ENCODE assay signal across 1 cellular context in genomic region chr14:80844872-80845271, GRCh38.
TF ChIP-seq lines count a peak whose summit lies in the region.

No MANE protein-coding gene starts in this region.

TF ChIP-seq in GM23338, 12 proteins besides CTCF, POLR2A, EP300 and RAD21 (continued from another document):
- TF ChIP-seq, protein P1, sequence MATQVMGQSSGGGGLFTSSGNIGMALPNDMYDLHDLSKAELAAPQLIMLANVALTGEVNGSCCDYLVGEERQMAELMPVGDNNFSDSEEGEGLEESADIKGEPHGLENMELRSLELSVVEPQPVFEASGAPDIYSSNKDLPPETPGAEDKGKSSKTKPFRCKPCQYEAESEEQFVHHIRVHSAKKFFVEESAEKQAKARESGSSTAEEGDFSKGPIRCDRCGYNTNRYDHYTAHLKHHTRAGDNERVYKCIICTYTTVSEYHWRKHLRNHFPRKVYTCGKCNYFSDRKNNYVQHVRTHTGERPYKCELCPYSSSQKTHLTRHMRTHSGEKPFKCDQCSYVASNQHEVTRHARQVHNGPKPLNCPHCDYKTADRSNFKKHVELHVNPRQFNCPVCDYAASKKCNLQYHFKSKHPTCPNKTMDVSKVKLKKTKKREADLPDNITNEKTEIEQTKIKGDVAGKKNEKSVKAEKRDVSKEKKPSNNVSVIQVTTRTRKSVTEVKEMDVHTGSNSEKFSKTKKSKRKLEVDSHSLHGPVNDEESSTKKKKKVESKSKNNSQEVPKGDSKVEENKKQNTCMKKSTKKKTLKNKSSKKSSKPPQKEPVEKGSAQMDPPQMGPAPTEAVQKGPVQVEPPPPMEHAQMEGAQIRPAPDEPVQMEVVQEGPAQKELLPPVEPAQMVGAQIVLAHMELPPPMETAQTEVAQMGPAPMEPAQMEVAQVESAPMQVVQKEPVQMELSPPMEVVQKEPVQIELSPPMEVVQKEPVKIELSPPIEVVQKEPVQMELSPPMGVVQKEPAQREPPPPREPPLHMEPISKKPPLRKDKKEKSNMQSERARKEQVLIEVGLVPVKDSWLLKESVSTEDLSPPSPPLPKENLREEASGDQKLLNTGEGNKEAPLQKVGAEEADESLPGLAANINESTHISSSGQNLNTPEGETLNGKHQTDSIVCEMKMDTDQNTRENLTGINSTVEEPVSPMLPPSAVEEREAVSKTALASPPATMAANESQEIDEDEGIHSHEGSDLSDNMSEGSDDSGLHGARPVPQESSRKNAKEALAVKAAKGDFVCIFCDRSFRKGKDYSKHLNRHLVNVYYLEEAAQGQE (IDR thresholded peaks at IDR 0.05; ENCODE audit: unreplicated experiment): no peak
- TF ChIP-seq CREB1 (CRISPR knock-in tag; IDR thresholded peaks at IDR 0.05; ENCODE audit: low read depth): no peak
